In genomic region chr1:10399487-10399917, GRCh38 we compare ENCODE assay signal across 8 cellular contexts. TPM values are rescaled to one million over a fixed set of nuclear protein-coding genes. Genes with fewer than 3 reads are reported as not detected.
DNase-seq lines count a peak whose midpoint lies in the region; ATAC-seq and TF ChIP-seq lines count a peak whose summit lies in the region.

No MANE protein-coding gene starts in this region.

- H3K27me3 Mint-ChIP-seq in CD4-positive, CD25-positive, alpha-beta regulatory T cell: no peaks in the 10 kb centered on the region
- no peaks in the 10 kb centered on the region for H3K27me3 Mint-ChIP-seq in activated T-helper 1 cell treated with anti-CD3 and anti-CD28 coated beads, Interleukin-12 subunit alpha, Interleukin-12 subunit beta, Interleukin-2, Interleukin-4 antibody, amounts not matched to agents 30 ng/mL and 10 ng/mL and 1 ng/mL, durations not matched to agents 14 hours and 24 hours and 36 hours (ENCODE audit: insufficient read depth)

- no peak overlapping the region for H3K27ac ChIP-seq in CD4-positive, CD25-positive, alpha-beta regulatory T cell (ENCODE audit: insufficient read depth, low read length, poor library complexity, severe bottlenecking)
- H3K27ac ChIP-seq in gastroesophageal sphincter: peak overlapping the region in 3 of 4 donors; percentile 93 to 95 (median 94)

- peak overlapping the region; percentile 87 to 97 (median 94) for H3K4me3 Mint-ChIP-seq in CD4-positive, CD25-positive, alpha-beta regulatory T cell
- peak overlapping the region; percentile 92 for H3K4me3 Mint-ChIP-seq in activated T-helper 1 cell treated with anti-CD3 and anti-CD28 coated beads, Interleukin-12 subunit alpha, Interleukin-12 subunit beta, Interleukin-2, Interleukin-4 antibody, amounts not matched to agents 30 ng/mL and 10 ng/mL and 1 ng/mL, durations not matched to agents 14 hours and 24 hours and 36 hours

- intact Hi-C loops in activated T-helper 1 cell treated with anti-CD3 and anti-CD28 coated beads, Interleukin-12 subunit alpha, Interleukin-12 subunit beta, Interleukin-2, Interleukin-4 antibody, amounts not matched to agents 30 ng/mL and 10 ng/mL and 1 ng/mL, durations not matched to agents 14 hours and 24 hours and 36 hours (cut with micrococcal nuclease): loop anchor here (2.0 to 5.0 kb wide), 2 partner anchors 489 to 1497 kb away; partner anchors contain the start of gene CTNNBIP1

- peaks cover 13% of the 10 kb centered on the region for H3K36me3 Mint-ChIP-seq in CD4-positive, CD25-positive, alpha-beta regulatory T cell
- H3K36me3 Mint-ChIP-seq in activated T-helper 1 cell treated with anti-CD3 and anti-CD28 coated beads, Interleukin-12 subunit alpha, Interleukin-12 subunit beta, Interleukin-2, Interleukin-4 antibody, amounts not matched to agents 30 ng/mL and 10 ng/mL and 1 ng/mL, durations not matched to agents 14 hours and 24 hours and 36 hours (ENCODE audit: low read depth): peaks cover 23% of the 10 kb centered on the region

- H3K9me3 Mint-ChIP-seq in CD4-positive, CD25-positive, alpha-beta regulatory T cell: no peaks in the 10 kb centered on the region
- H3K9me3 Mint-ChIP-seq in activated T-helper 1 cell treated with anti-CD3 and anti-CD28 coated beads, Interleukin-12 subunit alpha, Interleukin-12 subunit beta, Interleukin-2, Interleukin-4 antibody, amounts not matched to agents 30 ng/mL and 10 ng/mL and 1 ng/mL, durations not matched to agents 14 hours and 24 hours and 36 hours: no peaks in the 10 kb centered on the region

- H3K9me3 ChIP-seq in CD4-positive, CD25-positive, alpha-beta regulatory T cell (ENCODE audit: control insufficient read depth in 2 of 2, low read length in 2 of 2): no peaks in the 10 kb centered on the region
- H3K9me3 ChIP-seq in gastroesophageal sphincter: no peaks in the 10 kb centered on the region

- DNase-seq in CD4-positive, CD25-positive, alpha-beta regulatory T cell: no peak
- DNase-seq in HCEC 1CT (peak; percentile 27), omental fat pad (ENCODE audit: low spot score) (no peak), activated gamma-delta T cell (lab: John Stamatoyannopoulos, UW) (no peak)
- DNase-seq in activated T-helper 1 cell treated with anti-CD3 and anti-CD28 coated beads, Interleukin-12 subunit alpha, Interleukin-12 subunit beta, Interleukin-2, Interleukin-4 antibody, amounts not matched to agents 30 ng/mL and 10 ng/mL and 1 ng/mL, durations not matched to agents 14 hours and 24 hours and 36 hours (ENCODE audit: low spot score): no peak

- ATAC-seq in CD4-positive, CD25-positive, alpha-beta regulatory T cell (ENCODE audit: low read depth in 2 of 2): no peak
- ATAC-seq in gastroesophageal sphincter (no peak), omental fat pad (ENCODE audit: low FRiP score) (peak; percentile 1), HG03342 (IDR thresholded peaks at IDR 0.05; ENCODE audit: unreplicated experiment) (no peak), HG03025 (IDR thresholded peaks at IDR 0.05; ENCODE audit: low FRiP score, unreplicated experiment) (no peak)

- no peak for TF ChIP-seq POLR2A in gastroesophageal sphincter (IDR thresholded peaks at IDR 0.05)

- peak overlapping the region in 2 of 3 donors; percentile 46 to 51 for H3K27ac Mint-ChIP-seq in CD4-positive, CD25-positive, alpha-beta regulatory T cell
- H3K27ac Mint-ChIP-seq in activated T-helper 1 cell treated with anti-CD3 and anti-CD28 coated beads, Interleukin-12 subunit alpha, Interleukin-12 subunit beta, Interleukin-2, Interleukin-4 antibody, amounts not matched to agents 30 ng/mL and 10 ng/mL and 1 ng/mL, durations not matched to agents 14 hours and 24 hours and 36 hours: peak overlapping the region; percentile 77

- TF ChIP-seq EP300 in gastroesophageal sphincter (IDR thresholded peaks at IDR 0.05): no peak

- H3K27me3 ChIP-seq in CD4-positive, CD25-positive, alpha-beta regulatory T cell (ENCODE audit: control insufficient read depth, insufficient read depth, low read length): no peaks in the 10 kb centered on the region
- no peaks in the 10 kb centered on the region for H3K27me3 ChIP-seq in gastroesophageal sphincter

- peaks cover 11% of the 10 kb centered on the region for H3K4me1 ChIP-seq in CD4-positive, CD25-positive, alpha-beta regulatory T cell (ENCODE audit: control insufficient read depth, insufficient read depth, low read length, poor library complexity, severe bottlenecking)
- H3K4me1 ChIP-seq in gastroesophageal sphincter: peaks cover 0 to 32% (median 3%) of the 10 kb centered on the region in 3 donors

- H3K4me3 ChIP-seq in CD4-positive, CD25-positive, alpha-beta regulatory T cell (ENCODE audit: low read depth, low read length): peak overlapping the region; percentile 66
- peak overlapping the region; percentile 66 to 92 for H3K4me3 ChIP-seq in gastroesophageal sphincter

- H3K36me3 ChIP-seq in CD4-positive, CD25-positive, alpha-beta regulatory T cell (ENCODE audit: control insufficient read depth, insufficient read depth, low read length): peaks cover 12% of the 10 kb centered on the region
- H3K36me3 ChIP-seq in gastroesophageal sphincter: peaks cover 0 to 23% of the 10 kb centered on the region in 2 donors

- WGBS in gastroesophageal sphincter (ENCODE audit: low coverage in 1 of 2), 2 donors: 0% methylated on average over 11 of the region's 34 CpGs; no CpG with 5 or more reads in 1 of the 2 donors

- TF ChIP-seq CTCF in gastroesophageal sphincter (IDR thresholded peaks at IDR 0.05) (no peak), omental fat pad (IDR thresholded peaks at IDR 0.05) (no peak)

- H3K4me1 Mint-ChIP-seq in CD4-positive, CD25-positive, alpha-beta regulatory T cell: peaks cover 14 to 28% (median 21%) of the 10 kb centered on the region in 4 donors
- peaks cover 25% of the 10 kb centered on the region for H3K4me1 Mint-ChIP-seq in activated T-helper 1 cell treated with anti-CD3 and anti-CD28 coated beads, Interleukin-12 subunit alpha, Interleukin-12 subunit beta, Interleukin-2, Interleukin-4 antibody, amounts not matched to agents 30 ng/mL and 10 ng/mL and 1 ng/mL, durations not matched to agents 14 hours and 24 hours and 36 hours (ENCODE audit: low read depth)

RNA-seq across cellular contexts. Expression of gene PGD, which starts 0.6 kb away (rescaled TPM):
- 23.2 TPM for total RNA-seq in CD4-positive, CD25-positive, alpha-beta regulatory T cell
- 10 to 100 TPM; 36.0 to 42.4 (median 40.6) TPM for polyA plus RNA-seq in CD4-positive, CD25-positive, alpha-beta regulatory T cell
- 131 and 142 TPM in 2 replicates for total RNA-seq in activated T-helper 1 cell treated with anti-CD3 and anti-CD28 coated beads, Interleukin-12 subunit alpha, Interleukin-12 subunit beta, Interleukin-2, Interleukin-4 antibody, amounts not matched to agents 30 ng/mL and 10 ng/mL and 1 ng/mL, durations not matched to agents 14 hours and 24 hours and 36 hours
- total RNA-seq in gastroesophageal sphincter (100 to 1,000 TPM in 1 of 4 donors, 10 to 100 TPM in 3; 22.9 to 109 (median 44.2) TPM), omental fat pad (100 to 1,000 TPM; 139 to 432 (median 290) TPM)

RNA-seq across cellular contexts. Expression of gene CENPS, which starts 30.7 kb away (rescaled TPM):
- 4.9 TPM for total RNA-seq in CD4-positive, CD25-positive, alpha-beta regulatory T cell
- polyA plus RNA-seq in CD4-positive, CD25-positive, alpha-beta regulatory T cell: 1 to 10 TPM; 6.4 to 8.7 (median 7.5) TPM
- 22.1 and 23.4 TPM in 2 replicates for total RNA-seq in activated T-helper 1 cell treated with anti-CD3 and anti-CD28 coated beads, Interleukin-12 subunit alpha, Interleukin-12 subunit beta, Interleukin-2, Interleukin-4 antibody, amounts not matched to agents 30 ng/mL and 10 ng/mL and 1 ng/mL, durations not matched to agents 14 hours and 24 hours and 36 hours
- total RNA-seq in gastroesophageal sphincter (1 to 10 TPM; 2.1 to 7.2 (median 4.8) TPM), omental fat pad (1 to 10 TPM; 3.5 to 5.4 (median 4.3) TPM)

RNA-seq across cellular contexts. Expression of gene CORT, which starts 50.3 kb away (rescaled TPM):
- not detected for total RNA-seq in CD4-positive, CD25-positive, alpha-beta regulatory T cell
- not detected for polyA plus RNA-seq in CD4-positive, CD25-positive, alpha-beta regulatory T cell
- 0.36 and 0.37 TPM in 2 replicates for total RNA-seq in activated T-helper 1 cell treated with anti-CD3 and anti-CD28 coated beads, Interleukin-12 subunit alpha, Interleukin-12 subunit beta, Interleukin-2, Interleukin-4 antibody, amounts not matched to agents 30 ng/mL and 10 ng/mL and 1 ng/mL, durations not matched to agents 14 hours and 24 hours and 36 hours
- total RNA-seq in gastroesophageal sphincter (not detected), omental fat pad (1 to 10 TPM in 1 of 4 donors, not detected in 3; 1.7 TPM)
